ENCODE assay signal across 21 cellular contexts in genomic region chr14:68712703-68713370, GRCh38.
DNase-seq lines count a peak whose midpoint lies in the region; ATAC-seq lines count a peak whose summit lies in the region.
"Had no signal": no experiment of that assay in that cellular context is flagged by ENCODE, and none has a peak within 500 bp of the region (broad histone marks: within the 10 kb centered on the region; RNA-seq: fewer than 3 reads in every experiment).

No MANE protein-coding gene starts in this region.

- DNase-seq in CD4-positive, CD25-positive, alpha-beta regulatory T cell, result no peak
- DNase-seq in CD4-positive, alpha-beta memory T cell, result no peak
- DNase-seq in trophoblast cell (no peak), retina (no peak), inferior parietal cortex (ENCODE audit: extremely low spot score) (no peak), activated gamma-delta T cell (lab: John Stamatoyannopoulos, UW) (no peak)
- DNase-seq: cortex of kidney, DMS79 treated with DMSO at 0.1 percent for 48 hours, glutamatergic neuron, mesendoderm, naive B cell, NCI-H2171 treated with DMSO at 0.1 percent for 48 hours, NCI-H69, posterior cingulate gyrus, T1000 had no signal

- peak overlapping the region; percentile 48 for H4K91ac ChIP-seq in trophoblast cell (ENCODE audit: low read depth, low read length)

- H3K4me1 ChIP-seq in CD4-positive, CD25-positive, alpha-beta regulatory T cell (ENCODE audit: control insufficient read depth, insufficient read depth, low read length, poor library complexity, severe bottlenecking), result peaks cover 36% of the 10 kb centered on the region
- peaks cover 41% of the 10 kb centered on the region for H3K4me1 ChIP-seq in CD4-positive, alpha-beta memory T cell (ENCODE audit: insufficient read depth, low read length)
- peaks cover 16 to 25% of the 10 kb centered on the region in 2 experiments for H3K4me1 ChIP-seq in trophoblast cell (ENCODE audit: control insufficient read depth in 1 of 2, insufficient read depth in 2 of 2, low read length in 2 of 2)
- H3K4me1 ChIP-seq: adrenal gland had no signal

- WGBS in trophoblast cell (ENCODE audit: extremely low coverage, insufficient coverage, insufficient read length), result no CpG with 5 or more reads among the region's 15 CpGs

- peaks cover 4% of the 10 kb centered on the region for H3K27me3 Mint-ChIP-seq in CD4-positive, CD25-positive, alpha-beta regulatory T cell
- no peaks in the 10 kb centered on the region for H3K27me3 Mint-ChIP-seq in CD4-positive, alpha-beta memory T cell
- H3K27me3 Mint-ChIP-seq in dendritic cell treated with granulocyte-macrophage colony-stimulating factor and Interleukin-4, amounts not matched to agents 40 ng/mL and 50 ng/mL, for 4 days, result peaks cover 2% of the 10 kb centered on the region
- H3K27me3 Mint-ChIP-seq: naive B cell had no signal

- H4K12ac ChIP-seq in trophoblast cell (ENCODE audit: low read depth, low read length), result no peak overlapping the region

- no peak overlapping the region for H3K4me2 ChIP-seq in trophoblast cell (ENCODE audit: low read length)

- H3K9ac ChIP-seq in trophoblast cell (ENCODE audit: low read length), result no peak overlapping the region

- peak overlapping the region in 3 of 4 donors; percentile 56 to 71 (median 66) for H3K4me3 Mint-ChIP-seq in CD4-positive, CD25-positive, alpha-beta regulatory T cell
- H3K4me3 Mint-ChIP-seq in CD4-positive, alpha-beta memory T cell, result peak overlapping the region in 5 of 8 donors; percentile 5 to 63 (median 31)
- no peak overlapping the region for H3K4me3 Mint-ChIP-seq in dendritic cell treated with granulocyte-macrophage colony-stimulating factor and Interleukin-4, amounts not matched to agents 40 ng/mL and 50 ng/mL, for 4 days
- H3K4me3 Mint-ChIP-seq: naive B cell, WTC11 had no signal

- H3K4ac ChIP-seq in trophoblast cell (ENCODE audit: low read depth, low read length), result no peak overlapping the region

- ATAC-seq in CD4-positive, CD25-positive, alpha-beta regulatory T cell (ENCODE audit: low read depth in 2 of 2), result no peak
- ATAC-seq: HCT116, left colon, sciatic nerve, WTC11 had no signal

- intact Hi-C loops in CD4-positive, alpha-beta memory T cell (cut with micrococcal nuclease), result loop anchor here (2.0 kb wide), 1 partner anchor 28 kb away; no protein-coding TSS in a partner anchor
- intact Hi-C loops in dendritic cell treated with granulocyte-macrophage colony-stimulating factor and Interleukin-4, amounts not matched to agents 40 ng/mL and 50 ng/mL, for 4 days (cut with micrococcal nuclease), result loop anchor here (10.0 kb wide), 1 partner anchor 468 kb away; no protein-coding TSS in a partner anchor

- H2AK5ac ChIP-seq in trophoblast cell (ENCODE audit: low read length), result peak overlapping the region; percentile 51

- H3K9me3 ChIP-seq in CD4-positive, CD25-positive, alpha-beta regulatory T cell (ENCODE audit: control insufficient read depth in 2 of 2, low read length in 2 of 2), result no peaks in the 10 kb centered on the region
- no peaks in the 10 kb centered on the region for H3K9me3 ChIP-seq in CD4-positive, alpha-beta memory T cell (ENCODE audit: control insufficient read depth in 1 of 2, low read length in 2 of 2)
- no peaks in the 10 kb centered on the region for H3K9me3 ChIP-seq in trophoblast cell (ENCODE audit: insufficient read depth, low read depth, low read length)
- H3K9me3 ChIP-seq: adrenal gland had no signal

- H3K36me3 Mint-ChIP-seq in CD4-positive, CD25-positive, alpha-beta regulatory T cell, result no peaks in the 10 kb centered on the region
- no peaks in the 10 kb centered on the region for H3K36me3 Mint-ChIP-seq in CD4-positive, alpha-beta memory T cell
- no peaks in the 10 kb centered on the region for H3K36me3 Mint-ChIP-seq in dendritic cell treated with granulocyte-macrophage colony-stimulating factor and Interleukin-4, amounts not matched to agents 40 ng/mL and 50 ng/mL, for 4 days (ENCODE audit: low read depth)
- H3K36me3 Mint-ChIP-seq: naive B cell, WTC11 had no signal

- no peaks in the 10 kb centered on the region for H3K79me2 ChIP-seq in trophoblast cell (ENCODE audit: control insufficient read depth, insufficient read depth, low read length, poor library complexity)

- H4K8ac ChIP-seq in trophoblast cell (ENCODE audit: low read depth, low read length), result no peak overlapping the region

- CTCF ChIA-PET in CD4-positive, alpha-beta memory T cell (lab: Charles Lee; ENCODE audit: partially characterized antibody), result no interaction called here

- H3K36me3 ChIP-seq in CD4-positive, CD25-positive, alpha-beta regulatory T cell (ENCODE audit: control insufficient read depth, insufficient read depth, low read length), result no peaks in the 10 kb centered on the region
- no peaks in the 10 kb centered on the region for H3K36me3 ChIP-seq in CD4-positive, alpha-beta memory T cell (ENCODE audit: insufficient read depth, low read length)
- no peaks in the 10 kb centered on the region for H3K36me3 ChIP-seq in trophoblast cell (ENCODE audit: control insufficient read depth in 1 of 2, insufficient read depth in 2 of 2, low read length in 2 of 2)
- H3K36me3 ChIP-seq: adrenal gland had no signal

- peak overlapping the region; percentile 42 for H2BK5ac ChIP-seq in trophoblast cell (ENCODE audit: low read depth, low read length, poor library complexity)

- H2AFZ ChIP-seq in trophoblast cell (ENCODE audit: insufficient read depth, low read length, poor library complexity), result no peak overlapping the region

- H3K18ac ChIP-seq in trophoblast cell (ENCODE audit: low read length), result peak overlapping the region; percentile 44

- H3K23ac ChIP-seq in trophoblast cell (ENCODE audit: low read length), result no peak overlapping the region

- H2BK12ac ChIP-seq in trophoblast cell (ENCODE audit: low read length), result peak overlapping the region; percentile 51

- H3K14ac ChIP-seq in trophoblast cell (ENCODE audit: low read length), result peak overlapping the region; percentile 1

- H3K4me1 Mint-ChIP-seq in CD4-positive, CD25-positive, alpha-beta regulatory T cell, result peaks cover 22 to 72% (median 58%) of the 10 kb centered on the region in 4 donors
- peaks cover 37 to 54% (median 47%) of the 10 kb centered on the region in 4 donors for H3K4me1 Mint-ChIP-seq in CD4-positive, alpha-beta memory T cell
- peaks cover 56% of the 10 kb centered on the region for H3K4me1 Mint-ChIP-seq in dendritic cell treated with granulocyte-macrophage colony-stimulating factor and Interleukin-4, amounts not matched to agents 40 ng/mL and 50 ng/mL, for 4 days (ENCODE audit: low read depth)
- H3K4me1 Mint-ChIP-seq: WTC11 had no signal

- H3K79me1 ChIP-seq in trophoblast cell (ENCODE audit: low read length), result peaks cover 12% of the 10 kb centered on the region

- H3K27ac Mint-ChIP-seq in CD4-positive, CD25-positive, alpha-beta regulatory T cell, result peak overlapping the region; percentile 93 to 96 (median 94)
- peak overlapping the region; percentile 84 to 92 (median 88) for H3K27ac Mint-ChIP-seq in CD4-positive, alpha-beta memory T cell
- H3K27ac Mint-ChIP-seq in dendritic cell treated with granulocyte-macrophage colony-stimulating factor and Interleukin-4, amounts not matched to agents 40 ng/mL and 50 ng/mL, for 4 days, result peak overlapping the region; percentile 14
- H3K27ac Mint-ChIP-seq: WTC11 had no signal

- POLR2A ChIA-PET in CD4-positive, alpha-beta memory T cell (lab: Charles Lee; ENCODE audit: partially characterized antibody), result interaction anchor here (1.2 to 8.8 kb wide), 6 partner anchors 11 to 83 kb away, joined by 4 to 112 read pairs (median 28); partner anchors contain the start of gene ZFP36L1

- H2BK120ac ChIP-seq in trophoblast cell (ENCODE audit: insufficient read depth, low read length, poor library complexity), result peak overlapping the region; percentile 67

- peak overlapping the region; percentile 76 for H3K27ac ChIP-seq in CD4-positive, CD25-positive, alpha-beta regulatory T cell (ENCODE audit: insufficient read depth, low read length, poor library complexity, severe bottlenecking)
- peak overlapping the region; percentile 12 for H3K27ac ChIP-seq in CD4-positive, alpha-beta memory T cell (ENCODE audit: low read depth, low read length)
- peak overlapping the region; percentile 34 for H3K27ac ChIP-seq in trophoblast cell (ENCODE audit: low read depth, low read length)
- H3K27ac ChIP-seq: adrenal gland had no signal

- no peak overlapping the region for H3K4me3 ChIP-seq in CD4-positive, CD25-positive, alpha-beta regulatory T cell (ENCODE audit: low read depth, low read length)
- H3K4me3 ChIP-seq in CD4-positive, alpha-beta memory T cell (ENCODE audit: low read length in 2 of 2), result no peak overlapping the region
- H3K4me3 ChIP-seq in trophoblast cell (ENCODE audit: low read depth, low read length), result no peak overlapping the region
- H3K4me3 ChIP-seq: adrenal gland had no signal

- H3K9me3 Mint-ChIP-seq in CD4-positive, CD25-positive, alpha-beta regulatory T cell, result no peaks in the 10 kb centered on the region
- no peaks in the 10 kb centered on the region for H3K9me3 Mint-ChIP-seq in CD4-positive, alpha-beta memory T cell
- no peaks in the 10 kb centered on the region for H3K9me3 Mint-ChIP-seq in dendritic cell treated with granulocyte-macrophage colony-stimulating factor and Interleukin-4, amounts not matched to agents 40 ng/mL and 50 ng/mL, for 4 days
- H3K9me3 Mint-ChIP-seq: naive B cell, WTC11 had no signal

- no peaks in the 10 kb centered on the region for H3K27me3 ChIP-seq in CD4-positive, CD25-positive, alpha-beta regulatory T cell (ENCODE audit: control insufficient read depth, insufficient read depth, low read length)
- H3K27me3 ChIP-seq in CD4-positive, alpha-beta memory T cell (ENCODE audit: insufficient read depth, low read length), result no peaks in the 10 kb centered on the region
- no peaks in the 10 kb centered on the region for H3K27me3 ChIP-seq in trophoblast cell (ENCODE audit: insufficient read depth, low read length)
- H3K27me3 ChIP-seq: adrenal gland had no signal

Comparison
In these comparisons a context has a peak if more than half of its experiments do, and no peak if none do; other contexts are left out.
1. H3K27ac ChIP-seq: peak in every context shown above with its lines; median percentile 76 in CD4-positive, CD25-positive, alpha-beta regulatory T cell; 34 in trophoblast cell; 12 in CD4-positive, alpha-beta memory T cell.
2. H3K27ac Mint-ChIP-seq: peak in every context shown above with its lines; median percentile 94 in CD4-positive, CD25-positive, alpha-beta regulatory T cell; 88 in CD4-positive, alpha-beta memory T cell; 14 in dendritic cell treated with granulocyte-macrophage colony-stimulating factor and Interleukin-4, amounts not matched to agents 40 ng/mL and 50 ng/mL, for 4 days.